21 cellular contexts compared by ENCODE assay signal in genomic region chr20:48623906-48624265, GRCh38.
"Had no signal": no experiment of that assay in that cellular context is flagged by ENCODE, and none has a peak within 500 bp of the region (broad histone marks: within the 10 kb centered on the region; RNA-seq: fewer than 3 reads in every experiment).

No MANE protein-coding gene starts in this region.

- DNase-seq: IMR-90, Karpas-422, KG1, MG63, NCI-H1092, NCI-H1105 treated with DMSO at 0.1 percent for 48 hours, NCI-H1417 treated with DMSO at 0.1 percent for 48 hours, NCI-H146, NCI-H1694 treated with DMSO at 0.1 percent for 48 hours, NCI-H2029, NCI-H2081 treated with DMSO at 0.1 percent for 48 hours, NCI-H2171, NCI-H226, NCI-H446, NCI-H510A, NCI-H524 treated with DMSO at 0.1 percent for 48 hours, NCI-H774, RPMI8226, SHP77, SK-N-SH had no signal

- H3K27me3 ChIP-seq: MG63 had no signal

- H3K4me2 ChIP-seq: SK-N-SH had no signal

- H3K9me3 ChIP-seq: MG63, SK-N-SH had no signal

- H3K36me3 ChIP-seq: MG63 had no signal

- H3K9ac ChIP-seq: SK-N-SH had no signal

- H3K4me3 ChIP-seq: MG63 had no signal

- ATAC-seq: HepG2 had no signal
